23 cellular contexts compared by ENCODE assay signal in genomic region chr20:15100506-15101160, GRCh38.
DNase-seq lines count a peak whose midpoint lies in the region; ATAC-seq, FAIRE-seq and TF ChIP-seq lines count a peak whose summit lies in the region.
"Had no signal": no experiment of that assay in that cellular context is flagged by ENCODE, and none has a peak within 500 bp of the region (broad histone marks: within the 10 kb centered on the region; RNA-seq: fewer than 3 reads in every experiment).

No MANE protein-coding gene starts in this region.

- ATAC-seq in GM21619 (IDR thresholded peaks at IDR 0.05; ENCODE audit: unreplicated experiment), result peak; percentile 45
- ATAC-seq: A549; GM23338; natural killer cell treated with Interleukin-12 subunit alpha and Interleukin-12 subunit beta and Interleukin-15 and Interleukin-18, amount 100 ng/mL, for 72 hours; Panc1; stimulated activated effector memory CD8-positive, alpha-beta T cell treated with anti-CD3 and anti-CD28 coated beads, Interleukin-12 subunit alpha, Interleukin-12 subunit beta, amount 100 ng/mL, for 72 hours had no signal

- no peak for TF ChIP-seq EP300 in sigmoid colon (IDR thresholded peaks at IDR 0.05)

- H3K4me3 ChIP-seq in AG10803 (ENCODE audit: low read length) (no peak overlapping the region), sigmoid colon (no peak overlapping the region), small intestine (ENCODE audit: low read depth in 1 of 2, low read length in 2 of 2) (no peak overlapping the region)
- H3K4me3 ChIP-seq: A549, GM23338, SK-N-MC, spleen, upper lobe of left lung had no signal

- FAIRE-seq in islet of Langerhans (lab: Jason Lieb, UNC) (peak; percentile 43), small intestine (lab: Jason Lieb, UNC) (no peak)
- FAIRE-seq: A549, colon had no signal

- H3K36me3 ChIP-seq in sigmoid colon (no peaks in the 10 kb centered on the region), small intestine (ENCODE audit: control insufficient read depth in 2 of 2, insufficient read depth in 2 of 2, low read length in 2 of 2) (no peaks in the 10 kb centered on the region)
- H3K36me3 ChIP-seq: spleen, upper lobe of left lung had no signal

- H3K4me1 ChIP-seq in sigmoid colon (no peaks in the 10 kb centered on the region), small intestine (ENCODE audit: control insufficient read depth in 2 of 2, insufficient read depth in 1 of 2, low read depth in 1 of 2, low read length in 1 of 2) (no peaks in the 10 kb centered on the region)
- H3K4me1 ChIP-seq: A549, spleen, upper lobe of left lung had no signal

- no peaks in the 10 kb centered on the region for H3K27me3 ChIP-seq in sigmoid colon
- no peaks in the 10 kb centered on the region for H3K27me3 ChIP-seq in small intestine (ENCODE audit: control insufficient read depth in 2 of 2, insufficient read depth in 2 of 2, low read length in 2 of 2)
- H3K27me3 ChIP-seq: spleen, upper lobe of left lung had no signal

- TF ChIP-seq POLR2A in sigmoid colon (IDR thresholded peaks at IDR 0.05), result no peak

- H3K27ac ChIP-seq in sigmoid colon, result no peak overlapping the region
- no peak overlapping the region for H3K27ac ChIP-seq in small intestine (ENCODE audit: low read depth in 1 of 2, low read length in 1 of 2)
- H3K27ac ChIP-seq: A549, SK-N-MC, spleen, upper lobe of left lung had no signal

- TF ChIP-seq CTCF in AG10803 (conservative IDR thresholded peaks at IDR 0.05; ENCODE audit: low read length) (no peak), sigmoid colon (IDR thresholded peaks at IDR 0.05) (no peak)

- DNase-seq in AG10803 (ENCODE audit: low read depth) (peak; percentile 84), amniotic epithelial cell (ENCODE audit: low read depth) (peak; percentile 73), sigmoid colon (no peak), NCI-H1694 (lab: John Stamatoyannopoulos, UW) (no peak), DMS153 (lab: John Stamatoyannopoulos, UW) (no peak), small intestine (no peak)
- DNase-seq: activated CD4-positive, alpha-beta T cell treated with anti-CD3 and anti-CD28 coated beads for 4 hours; activated gamma-delta T cell; CD4-positive, alpha-beta T cell; DMS79; KG1; NCI-H1105; spleen; upper lobe of left lung had no signal

- intact Hi-C loops in sigmoid colon (cut with DNase I), result no loop called here

- H3K9me3 ChIP-seq in sigmoid colon, result no peaks in the 10 kb centered on the region
- no peaks in the 10 kb centered on the region for H3K9me3 ChIP-seq in small intestine (ENCODE audit: control insufficient read depth, low read depth)

Comparison
In these comparisons a context has a peak if more than half of its experiments do, and no peak if none do; other contexts are left out.
1. DNase-seq: peak in AG10803 (single experiment) and amniotic epithelial cell (single experiment); none in sigmoid colon (single experiment), NCI-H1694 (single experiment), DMS153 (single experiment) and small intestine (single experiment).